Comparison of ENCODE assay signal across 8 cellular contexts in the genomic region with DNA sequence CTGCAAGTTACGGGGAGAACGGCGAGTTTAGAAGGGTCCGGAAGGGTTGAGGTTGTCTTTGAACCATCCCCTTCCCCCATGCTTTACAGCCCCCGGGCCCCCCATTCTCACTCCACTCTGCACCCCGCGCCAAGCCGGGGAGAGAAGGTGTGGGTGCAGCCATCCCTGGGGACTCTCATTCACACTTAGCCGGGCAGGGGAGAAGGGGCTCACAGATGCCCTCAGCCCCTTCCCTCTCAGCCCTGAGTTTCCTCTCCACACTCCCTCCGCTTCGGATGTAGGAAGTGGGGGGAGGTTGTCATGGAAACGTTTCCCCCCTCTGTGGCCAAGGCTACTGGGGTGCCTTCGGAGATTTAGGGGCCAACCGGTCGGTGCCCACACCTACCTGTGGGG. TPM values are rescaled to one million over a fixed set of nuclear protein-coding genes. Genes with fewer than 3 reads are reported as not detected.
DNase-seq lines count a peak whose midpoint lies in the region; FAIRE-seq and TF ChIP-seq lines count a peak whose summit lies in the region.

No MANE protein-coding gene starts in this region.

- H3K27ac ChIP-seq in endothelial cell of umbilical vein (ENCODE audit: insufficient read depth, low read depth, low read length) = no peak overlapping the region
- no peak overlapping the region for H3K27ac ChIP-seq in neural progenitor cell
- H3K27ac ChIP-seq in Karpas-422 (ENCODE audit: low read length) = no peak overlapping the region

- no peak for TF ChIP-seq POLR2A in endothelial cell of umbilical vein (IDR thresholded peaks at IDR 0.05; ENCODE audit: low read depth, low read length)

- H3K4me1 ChIP-seq in endothelial cell of umbilical vein (ENCODE audit: control insufficient read depth, extremely low read depth, insufficient read depth, low read length) (peaks cover 9% of the 10 kb centered on the region), neural progenitor cell (peaks cover 24% of the 10 kb centered on the region), Karpas-422 (ENCODE audit: low read length) (no peaks in the 10 kb centered on the region)

- peaks cover 16 to 39% of the 10 kb centered on the region in 2 experiments for H3K27me3 ChIP-seq in endothelial cell of umbilical vein (ENCODE audit: control insufficient read depth in 2 of 2, insufficient read depth in 2 of 2, low read length in 2 of 2)
- H3K27me3 ChIP-seq in neural progenitor cell = peaks cover 40% of the 10 kb centered on the region
- H3K27me3 ChIP-seq in Karpas-422 (ENCODE audit: low read length) = no peaks in the 10 kb centered on the region

- peaks cover 6% of the 10 kb centered on the region for H3K27me3 Mint-ChIP-seq in neural progenitor cell (ENCODE audit: insufficient read depth, low read depth)

- peaks cover 15% of the 10 kb centered on the region for H3F3A ChIP-seq in neural progenitor cell (ENCODE audit: low read depth)

- DNase-seq in GM13977 (ENCODE audit: low spot score) (peak; percentile 32), NCI-H1105 treated with DMSO at 0.1 percent for 48 hours (lab: John Stamatoyannopoulos, UW) (peak; percentile 61), endothelial cell of umbilical vein (ENCODE audit: low read depth, low spot score) (no peak), neural progenitor cell (ENCODE audit: low spot score) (no peak), Karpas-422 (no peak), HT-29 (ENCODE audit: low spot score) (no peak), RCC 7860 (ENCODE audit: low spot score) (no peak)
- DNase-seq in NK-92 treated with Interleukin-12 subunit alpha and Interleukin-12 subunit beta, amount 100 ng/mL, for 24 hours (lab: John Stamatoyannopoulos, UW) = no peak

- no peak overlapping the region for H3K9ac ChIP-seq in endothelial cell of umbilical vein (replicated peaks; ENCODE audit: extremely low read depth, insufficient read depth, low read length)
- H3K9ac ChIP-seq in neural progenitor cell = peak overlapping the region; percentile 44
- H3K9ac ChIP-seq in Karpas-422 (ENCODE audit: low read length) = no peak overlapping the region

- no peaks in the 10 kb centered on the region for H3K79me2 ChIP-seq in endothelial cell of umbilical vein (ENCODE audit: control insufficient read depth, insufficient read depth, low read length)
- peaks cover 49% of the 10 kb centered on the region for H3K79me2 ChIP-seq in neural progenitor cell (ENCODE audit: low read depth)
- H3K79me2 ChIP-seq in Karpas-422 (ENCODE audit: low read length) = no peaks in the 10 kb centered on the region

- H2AFZ ChIP-seq in endothelial cell of umbilical vein (ENCODE audit: low read depth, low read length) = peak overlapping the region; percentile 30
- H2AFZ ChIP-seq in neural progenitor cell (replicated peaks) = peak overlapping the region; percentile 48
- H2AFZ ChIP-seq in Karpas-422 (ENCODE audit: low read length) = no peak overlapping the region

- intact Hi-C loops in endothelial cell of umbilical vein (cut with micrococcal nuclease) = loop anchor here (2.0 to 10.0 kb wide), 4 partner anchors 169 to 1219 kb away; no protein-coding TSS in a partner anchor

- no peak overlapping the region for H3K27ac Mint-ChIP-seq in neural progenitor cell

- H3K9me3 ChIP-seq in endothelial cell of umbilical vein (replicated peaks; ENCODE audit: control insufficient read depth, insufficient read depth, low read length) (no peaks in the 10 kb centered on the region), neural progenitor cell (ENCODE audit: low read depth) (no peaks in the 10 kb centered on the region), Karpas-422 (ENCODE audit: low read length) (no peaks in the 10 kb centered on the region)

- peaks cover 11% of the 10 kb centered on the region for H3K4me1 Mint-ChIP-seq in neural progenitor cell

- no peaks in the 10 kb centered on the region for H3K9me3 Mint-ChIP-seq in neural progenitor cell

- no peaks in the 10 kb centered on the region for H3K9me2 ChIP-seq in Karpas-422 (replicated peaks; ENCODE audit: insufficient read depth, low read length)

- peak overlapping the region; percentile 91 for H3K4me3 Mint-ChIP-seq in neural progenitor cell

- CTCF ChIA-PET in endothelial cell of umbilical vein (lab: Charles Lee) = interaction anchor here (1.6 kb wide), 1 partner anchor 729 kb away, joined by 3 read pairs; no protein-coding TSS in a partner anchor

- FAIRE-seq in endothelial cell of umbilical vein (lab: Jason Lieb, UNC) (no peak), RCC 7860 (lab: Jason Lieb, UNC) (no peak)

- no TSS peak for BruUV-seq in endothelial cell of umbilical vein (replicated peaks; lab: Mats Ljungman, UMichigan)

- H3K4me3 ChIP-seq in endothelial cell of umbilical vein (replicated peaks in 1 of 3; ENCODE audit: insufficient read depth in 1 of 3, low read depth in 1 of 3, low read length in 3 of 3) = peak overlapping the region; percentile 4 to 41 (median 28)
- peak overlapping the region; percentile 77 for H3K4me3 ChIP-seq in neural progenitor cell
- no peak overlapping the region for H3K4me3 ChIP-seq in Karpas-422 (ENCODE audit: low read length)

- no peaks in the 10 kb centered on the region for H3K9me1 ChIP-seq in endothelial cell of umbilical vein (replicated peaks; ENCODE audit: control insufficient read depth, extremely low read depth, insufficient read depth, low read length)

- H4K20me1 ChIP-seq in endothelial cell of umbilical vein (replicated peaks; ENCODE audit: control insufficient read depth, extremely low read depth, insufficient read depth, low read length) = no peaks in the 10 kb centered on the region
- H4K20me1 ChIP-seq in neural progenitor cell (ENCODE audit: low read depth) = peaks cover 47% of the 10 kb centered on the region
- no peaks in the 10 kb centered on the region for H4K20me1 ChIP-seq in Karpas-422 (ENCODE audit: insufficient read depth, low read depth, low read length)

- dilution Hi-C loops in endothelial cell of umbilical vein (cut with MboI; ENCODE audit: extremely low pct_ligation_motif_present, low sequenced_read_pairs) = no loop called here

- H3K4me2 ChIP-seq in endothelial cell of umbilical vein (ENCODE audit: insufficient read depth, low read length) (peak overlapping the region; percentile 49), neural progenitor cell (peak overlapping the region; percentile 99), Karpas-422 (ENCODE audit: low read depth, low read length, poor library complexity, severe bottlenecking) (no peak overlapping the region)

- no peak for TF ChIP-seq CTCF in GM13977 (IDR thresholded peaks at IDR 0.05; ENCODE audit: extremely low read depth, insufficient read depth, missing control alignments)
- TF ChIP-seq CTCF in endothelial cell of umbilical vein (IDR thresholded peaks at IDR 0.05; ENCODE audit: extremely low read depth in 1 of 2, insufficient read depth in 1 of 2, low read depth in 1 of 2, low read length in 2 of 2) = no peak
- TF ChIP-seq CTCF in neural progenitor cell (IDR thresholded peaks at IDR 0.05) = no peak

- in situ Hi-C loops in GM13977 (cut with MboI; ENCODE audit: low pct_unique_long_range_greater_than_20kb, low sequenced_read_pairs, unreplicated experiment) = no loop called here

- POLR2A ChIA-PET in endothelial cell of umbilical vein (lab: Charles Lee) = no interaction called here

- H3K36me3 ChIP-seq in endothelial cell of umbilical vein (ENCODE audit: control insufficient read depth in 2 of 2, extremely low read depth in 1 of 2, insufficient read depth in 2 of 2, low read length in 2 of 2) (no peaks in the 10 kb centered on the region), neural progenitor cell (no peaks in the 10 kb centered on the region), Karpas-422 (ENCODE audit: insufficient read depth, low read length) (no peaks in the 10 kb centered on the region)

- H3K36me3 Mint-ChIP-seq in neural progenitor cell = no peaks in the 10 kb centered on the region

TF ChIP-seq in endothelial cell of umbilical vein, 7 proteins besides CTCF, POLR2A, EP300 and RAD21:
- TF ChIP-seq EZH2 (IDR thresholded peaks at IDR 0.05; ENCODE audit: borderline replicate concordance, low read depth, low read length, severe bottlenecking) (no peak), FOS (IDR thresholded peaks at IDR 0.05; ENCODE audit: borderline replicate concordance, insufficient read depth, low read length) (no peak), POLR2AphosphoS5 (IDR thresholded peaks at IDR 0.05; ENCODE audit: insufficient read depth, low read depth, low read length) (no peak)

RNA-seq across cellular contexts. Expression of a gene that starts 0.3 kb away (rescaled TPM):
- total RNA-seq in endothelial cell of umbilical vein = 2.6 and 2.9 TPM in 2 replicates
- polyA plus RNA-seq in endothelial cell of umbilical vein = 0.52 and 0.92 TPM in 2 replicates
- 0.61 and 0.92 TPM in 2 replicates for polyA plus RNA-seq in endothelial cell of umbilical vein (2011; cell fraction: cytosol; rRNA removed)
- 1.0 and 1.1 TPM in 2 replicates for polyA plus RNA-seq in endothelial cell of umbilical vein (2011; cell fraction: nucleus; rRNA removed)
- polyA plus RNA-seq in endothelial cell of umbilical vein (2012) = 0.47 and 0.76 TPM in 2 replicates
- polyA minus RNA-seq in endothelial cell of umbilical vein = 1.6 and 2.2 TPM in 2 replicates
- not detected for polyA minus RNA-seq in endothelial cell of umbilical vein (2011; cell fraction: cytosol; rRNA and poly(A)+ RNA removed)
- 1.4 and 4.3 TPM in 2 replicates for polyA minus RNA-seq in endothelial cell of umbilical vein (2011; cell fraction: nucleus; rRNA and poly(A)+ RNA removed)
- 117 and 123 TPM in 2 replicates for total RNA-seq in neural progenitor cell (ENCODE audit: low replicate concordance)
- total RNA-seq in Karpas-422 (2014; rRNA removed; shearing (Covaris generic); ENCODE audit: low replicate concordance) = 0.14 TPM in 1 of 2 replicates, not detected in the other
- total RNA-seq in HT-29 (2014; rRNA removed; shearing (Covaris generic)) = not detected in 2 replicates

Comparison
In these comparisons a context has a peak if more than half of its experiments do, and no peak if none do; other contexts are left out.
1. DNase-seq: peak in GM13977 (single experiment) and NCI-H1105 treated with DMSO at 0.1 percent for 48 hours (single experiment); none in endothelial cell of umbilical vein (single experiment), neural progenitor cell (single experiment), Karpas-422 (single experiment), NK-92 treated with Interleukin-12 subunit alpha and Interleukin-12 subunit beta, amount 100 ng/mL, for 24 hours (single experiment), HT-29 (single experiment) and RCC 7860 (single experiment).
2. RNA of a gene that starts 0.3 kb away (total RNA-seq): 117 to 123 TPM in neural progenitor cell; 2.6 to 2.9 TPM in endothelial cell of umbilical vein, 0.14 TPM in Karpas-422 and not detected in HT-29; every median in the first group is over 10 times any median in the second.